8 cellular contexts compared by ENCODE assay signal in the genomic region with DNA sequence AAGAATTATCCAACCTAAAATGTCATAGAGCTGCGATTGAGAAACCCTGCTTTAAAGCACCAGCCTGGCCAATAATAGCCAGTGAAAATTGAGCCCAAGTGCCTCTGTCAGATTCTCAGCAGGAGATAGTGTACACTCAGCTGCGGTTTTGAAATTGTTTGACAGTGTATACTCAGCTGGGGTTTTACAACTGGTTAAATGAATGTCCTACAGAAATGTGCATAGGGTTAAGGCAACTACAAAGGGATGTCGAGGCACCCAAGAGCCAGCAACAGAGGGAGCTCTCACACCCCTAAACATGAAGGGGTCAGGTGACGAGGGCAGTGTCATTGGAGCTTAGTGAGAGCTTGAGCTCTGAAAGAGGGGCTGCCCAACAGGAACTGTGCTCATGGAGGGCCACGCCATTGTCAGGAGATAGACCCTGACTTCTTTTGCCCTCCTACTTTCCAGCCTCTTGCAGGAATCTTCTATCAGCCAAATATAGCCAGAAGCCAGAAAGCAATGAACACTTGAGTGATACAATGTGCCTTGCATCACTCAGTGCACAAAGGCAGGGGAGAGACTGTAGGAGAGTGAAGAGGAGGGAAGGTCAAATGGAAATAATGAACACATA. TPM values are rescaled to one million over a fixed set of nuclear protein-coding genes. Genes with fewer than 3 reads are reported as not detected.
DNase-seq lines count a peak whose midpoint lies in the region; ATAC-seq, FAIRE-seq and TF ChIP-seq lines count a peak whose summit lies in the region.

No MANE protein-coding gene starts in this region.

- peaks cover 0 to 7% of the 10 kb centered on the region in 2 experiments; a peak in 1 of 4 replicates for H3K4me1 ChIP-seq in SK-N-SH (ENCODE audit: control insufficient read depth in 1 of 2, insufficient read depth in 2 of 2, low read depth in 1 of 2, low read length in 1 of 2)
- no peaks in the 10 kb centered on the region; a peak in 1 of 5 replicates for H3K4me1 ChIP-seq in K562 (replicated peaks in 1 of 2; ENCODE audit: control insufficient read depth in 2 of 2, insufficient read depth in 2 of 2, low read length in 2 of 2)

- in situ Hi-C loops in KBM-7 (cut with MboI; ENCODE audit: low pct_unique_long_range_greater_than_20kb, low sequenced_read_pairs) (no loop called here), K562 (cut with MboI) (no loop called here)

- ATAC-seq in GM18502 (IDR thresholded peaks at IDR 0.05; ENCODE audit: poor library complexity, unreplicated experiment), result peak; percentile 55
- ATAC-seq in K562, result peak; percentile 97
- ATAC-seq in sciatic nerve, result no peak
- no peak for ATAC-seq in GM21423 (IDR thresholded peaks at IDR 0.05; ENCODE audit: unreplicated experiment)

- POLR2A ChIA-PET in SK-N-SH (lab: Yijun Ruan, JAX), result no interaction called here
- POLR2A ChIA-PET in K562 (lab: Yijun Ruan, JAX), result interaction anchor here (1.0 to 1.6 kb wide), 3 partner anchors 9 to 16 kb away, joined by 3 to 8 read pairs (median 3); no protein-coding TSS in a partner anchor

- DNase-seq in KBM-7 (peak; percentile 42), SK-N-SH (no peak), K562 (ENCODE audit: extremely low read depth in 1 of 4, low spot score in 3 of 4) (peak in 3 of 4 experiments; percentile 27 to 73 (median 63)), midbrain (lab: John Stamatoyannopoulos, UW) (peak; percentile 6), cerebellar nuclear complex (lab: John Stamatoyannopoulos, UW) (no peak), sciatic nerve (ENCODE audit: low spot score) (no peak)

- FAIRE-seq in K562 (lab: Jason Lieb, UNC), result peak; percentile 80

- CTCF ChIA-PET in SK-N-SH (lab: Yijun Ruan, JAX), result interaction anchor here (0.9 to 1.9 kb wide), 3 partner anchors 11 to 342 kb away, joined by 3 to 4 read pairs (median 4); no protein-coding TSS in a partner anchor
- CTCF ChIA-PET in K562 (lab: Yijun Ruan, JAX; ENCODE audit: low intra/inter-chr PET ratio), result interaction anchor here (0.7 to 1.2 kb wide), 2 partner anchors 79 to 80 kb away, joined by 3 to 4 read pairs; no protein-coding TSS in a partner anchor

- BruUV-seq in K562 (replicated peaks; lab: Mats Ljungman, UMichigan), result no TSS peak

- H3K79me2 ChIP-seq in SK-N-SH (ENCODE audit: insufficient read depth), result no peaks in the 10 kb centered on the region
- H3K79me2 ChIP-seq in K562 (ENCODE audit: control insufficient read depth, insufficient read depth, low read length), result no peaks in the 10 kb centered on the region

- H3K9me1 ChIP-seq in K562 (ENCODE audit: control insufficient read depth, insufficient read depth, low read length), result no peaks in the 10 kb centered on the region

- no peak overlapping the region for H3K4me2 ChIP-seq in SK-N-SH
- no peak overlapping the region for H3K4me2 ChIP-seq in K562 (ENCODE audit: insufficient read depth, low read length)

- no peaks in the 10 kb centered on the region for H3K9me3 ChIP-seq in SK-N-SH
- no peaks in the 10 kb centered on the region for H3K9me3 ChIP-seq in K562 (replicated peaks; ENCODE audit: control insufficient read depth, insufficient read depth, low read depth, low read length)

- H3K27me3 ChIP-seq in SK-N-SH (ENCODE audit: insufficient read depth) (no peaks in the 10 kb centered on the region; the same call in 1 of the 2 replicates), K562 (ENCODE audit: control insufficient read depth in 2 of 2, insufficient read depth in 2 of 2, low read length in 2 of 2) (no peaks in the 10 kb centered on the region)

- H2AFZ ChIP-seq in SK-N-SH (ENCODE audit: low read depth) (no peak overlapping the region), K562 (ENCODE audit: low read depth, low read length) (peak overlapping the region; percentile 54; the same call in 1 of the 2 replicates)

- H3K27ac ChIP-seq in SK-N-SH (ENCODE audit: low read depth in 2 of 2, low read length in 1 of 2) (no peak overlapping the region), K562 (ENCODE audit: extremely low read depth, low read depth, low read length) (no peak overlapping the region)

- no peak for TF ChIP-seq POLR2A in K562 (conservative IDR thresholded peaks at IDR 0.05)

- no peaks in the 10 kb centered on the region for H3F3A ChIP-seq in SK-N-SH (replicated peaks; ENCODE audit: insufficient read depth)

- intact Hi-C loops in K562 (cut with micrococcal nuclease), result loop anchor here (1.0 to 5.0 kb wide), 4 partner anchors 79 to 214 kb away; no protein-coding TSS in a partner anchor
- intact Hi-C loops in sciatic nerve (cut with DNase I), result no loop called here

- H3K4me3 ChIP-seq in SK-N-SH (ENCODE audit: low read depth in 2 of 2, low read length in 1 of 2) (no peak overlapping the region), K562 (no peak overlapping the region)

- TF ChIP-seq CTCF in SK-N-SH (IDR thresholded peaks at IDR 0.05) (peak; percentile 15; the same call in 1 of the 2 replicates), K562 (IDR thresholded peaks at IDR 0.05 in 2 of 3, conservative IDR thresholded peaks at IDR 0.05 in 1 of 3; ENCODE audit: insufficient read depth in 2 of 3, low read depth in 1 of 3, low read length in 3 of 3) (peak; percentile 69 to 78 (median 73))

- 61% methylated on average over 5 of the region's 5 CpGs for WGBS in SK-N-SH (ENCODE audit: low lambda C conversion rate)
- 20% methylated on average over 5 of the region's 5 CpGs for whole genome bisulfite sequencing in K562 (ENCODE audit: insufficient coverage, low coverage, missing lambda C conversion rate)

- H3K36me3 ChIP-seq in SK-N-SH (replicated peaks in 1 of 2; ENCODE audit: control insufficient read depth in 1 of 2, insufficient read depth in 2 of 2, low read length in 1 of 2) (no peaks in the 10 kb centered on the region), K562 (ENCODE audit: control insufficient read depth, insufficient read depth, low read length) (no peaks in the 10 kb centered on the region)

- H3K9ac ChIP-seq in SK-N-SH (no peak overlapping the region), K562 (ENCODE audit: insufficient read depth in 1 of 2, low read depth in 2 of 2, low read length in 2 of 2) (no peak overlapping the region)

- no peaks in the 10 kb centered on the region for H4K20me1 ChIP-seq in SK-N-SH (ENCODE audit: insufficient read depth)
- no peaks in the 10 kb centered on the region for H4K20me1 ChIP-seq in K562 (replicated peaks; ENCODE audit: control insufficient read depth, insufficient read depth, low read length)

- H3K9me2 ChIP-seq in SK-N-SH, result 0 out of 2 replicates have a peak, but pooled peaks cover 3% of the 10 kb centered on the region

- peak; percentile 47; the same call in 1 of the 2 replicates for TF ChIP-seq RAD21 in SK-N-SH (IDR thresholded peaks at IDR 0.05; ENCODE audit: low read length)
- peak; percentile 68 to 87 for TF ChIP-seq RAD21 in K562 (CRISPR knock-in tag; conservative IDR thresholded peaks at IDR 0.05 in 1 of 2, IDR thresholded peaks at IDR 0.05 in 1 of 2)

- no peak for TF ChIP-seq EP300 in SK-N-SH (IDR thresholded peaks at IDR 0.05; ENCODE audit: borderline replicate concordance in 1 of 2, low read depth in 1 of 2, low read length in 1 of 2)
- no peak for TF ChIP-seq EP300 in K562 (IDR thresholded peaks at IDR 0.05; ENCODE audit: low read length)

RNA-seq across cellular contexts. Expression of gene ACTG2, which starts 15.1 kb away (rescaled TPM):
- polyA plus RNA-seq in SK-N-SH (2012; rRNA removed), result 0.10 and 0.25 TPM in 2 replicates
- polyA plus RNA-seq in SK-N-SH (2012; cell fraction: cytosol; rRNA removed), result 0.09 and 0.17 TPM in 2 replicates
- polyA plus RNA-seq in SK-N-SH (2012; cell fraction: nucleus; rRNA removed), result 0.18 and 0.26 TPM in 2 replicates
- not detected in 2 replicates for total RNA-seq in K562 (2011; cell fraction: chromatin; rRNA removed; ENCODE audit: low replicate concordance)
- total RNA-seq in K562 (2011; cell fraction: nucleolus; rRNA removed), result not detected in 2 replicates
- total RNA-seq in K562 (2011; cell fraction: nucleoplasm; rRNA removed), result not detected in 2 replicates
- total RNA-seq in K562 (2014; rRNA removed), result not detected in 2 replicates
- not detected in 2 replicates for total RNA-seq in K562 (2014; rRNA removed; fragmentation: Illumina TruSeq; extraction: Trizol)
- not detected in 2 replicates for total RNA-seq in K562 (2015; rRNA removed; fragmentation: Illumina TruSeq; extraction: Trizol)
- 0.60 and 0.67 TPM in 2 replicates for total RNA-seq in K562 (2021)
- not detected in 2 replicates for polyA plus RNA-seq in K562 (2011; rRNA removed)
- polyA plus RNA-seq in K562 (2011; cell fraction: cytosol; rRNA removed), result not detected in 2 replicates
- not detected in 2 replicates for polyA plus RNA-seq in K562 (2011; cell fraction: nucleus; rRNA removed)
- polyA plus RNA-seq in K562 (2012), result 0.22 and 0.39 TPM in 2 replicates
- not detected in 2 replicates for polyA plus RNA-seq in K562 (2014; fragmentation: Illumina TruSeq; extraction: Trizol)
- under 1 TPM in 1 of 2 experiments, not detected in 1; 0.06 TPM for polyA plus RNA-seq in K562 (2014; fragmentation: Nextera tagmentation; extraction: Ambion mirVana)
- not detected in 2 replicates for polyA plus RNA-seq in K562 (2014; rRNA removed)
- polyA minus RNA-seq in K562 (2011; rRNA and poly(A)+ RNA removed), result not detected in 2 replicates
- not detected in 2 replicates for polyA minus RNA-seq in K562 (2011; cell fraction: cytosol; rRNA and poly(A)+ RNA removed)
- not detected in 2 replicates for polyA minus RNA-seq in K562 (2011; cell fraction: nucleus; rRNA and poly(A)+ RNA removed)
- total RNA-seq in sciatic nerve, result 4.4 TPM

RNA-seq across cellular contexts. Expression of gene DGUOK, which starts 18.7 kb away (rescaled TPM):
- polyA plus RNA-seq in SK-N-SH (2012; rRNA removed) (122 and 130 TPM in 2 replicates), K562 (2011; rRNA removed) (129 and 170 TPM in 2 replicates), K562 (2014; fragmentation: Illumina TruSeq; extraction: Trizol) (139 and 147 TPM in 2 replicates), K562 (2014; fragmentation: Nextera tagmentation; extraction: Ambion mirVana) (100 to 1,000 TPM; 258 to 288 TPM), K562 (2014; rRNA removed) (126 and 140 TPM in 2 replicates)
- 128 and 130 TPM in 2 replicates for polyA plus RNA-seq in SK-N-SH (2012; cell fraction: cytosol; rRNA removed)
- 56.8 and 62.7 TPM in 2 replicates for polyA plus RNA-seq in SK-N-SH (2012; cell fraction: nucleus; rRNA removed)
- total RNA-seq in K562 (2011; cell fraction: chromatin; rRNA removed; ENCODE audit: low replicate concordance), result 33.8 and 38.3 TPM in 2 replicates
- 33.5 and 37.1 TPM in 2 replicates for total RNA-seq in K562 (2011; cell fraction: nucleolus; rRNA removed)
- 36.7 and 58.4 TPM in 2 replicates for total RNA-seq in K562 (2011; cell fraction: nucleoplasm; rRNA removed)
- total RNA-seq in K562 (2014; rRNA removed) (67.0 and 68.4 TPM in 2 replicates), K562 (2014; rRNA removed; fragmentation: Illumina TruSeq; extraction: Trizol) (79.0 and 87.6 TPM in 2 replicates), K562 (2015; rRNA removed; fragmentation: Illumina TruSeq; extraction: Trizol) (83.4 and 91.1 TPM in 2 replicates), K562 (2021) (91.7 and 92.5 TPM in 2 replicates), sciatic nerve (38.8 TPM)
- polyA plus RNA-seq in K562 (2011; cell fraction: cytosol; rRNA removed), result 125 and 156 TPM in 2 replicates
- 64.6 and 74.4 TPM in 2 replicates for polyA plus RNA-seq in K562 (2011; cell fraction: nucleus; rRNA removed)
- 79.1 and 122 TPM in 2 replicates for polyA plus RNA-seq in K562 (2012)
- 33.3 and 40.1 TPM in 2 replicates for polyA minus RNA-seq in K562 (2011; rRNA and poly(A)+ RNA removed)
- 25.8 and 39.5 TPM in 2 replicates for polyA minus RNA-seq in K562 (2011; cell fraction: cytosol; rRNA and poly(A)+ RNA removed)
- 28.5 and 30.0 TPM in 2 replicates for polyA minus RNA-seq in K562 (2011; cell fraction: nucleus; rRNA and poly(A)+ RNA removed)

Comparison
In these comparisons a context has a peak if more than half of its experiments do, and no peak if none do; other contexts are left out.
1. ATAC-seq: peak in GM18502 (single experiment) and K562 (single experiment); none in sciatic nerve (single experiment) and GM21423 (single experiment).
2. DNase-seq: peak in KBM-7 (single experiment), K562 (3 of 4) and midbrain (single experiment); none in SK-N-SH (single experiment), cerebellar nuclear complex (0 of 2) and sciatic nerve (single experiment).